In genomic region chr19:23263396-23263795, GRCh38 we compare ENCODE assay signal across 1 cellular context.
TF ChIP-seq lines count a peak whose summit lies in the region.

No MANE protein-coding gene starts in this region.

TF ChIP-seq in HepG2, 621 proteins besides CTCF, POLR2A, EP300 and RAD21:
- TF ChIP-seq HMGA1 (CRISPR knock-in tag; conservative IDR thresholded peaks at IDR 0.05) (no peak), PATZ1 (CRISPR knock-in tag; IDR thresholded peaks at IDR 0.05) (no peak), SOX13 (IDR thresholded peaks at IDR 0.05) (no peak), SOX13 (CRISPR knock-in tag; conservative IDR thresholded peaks at IDR 0.05 in 1 of 2, IDR thresholded peaks at IDR 0.05 in 1 of 2) (no peak), CREB1 (IDR thresholded peaks at IDR 0.05) (no peak), CREB1 (CRISPR knock-in tag; IDR thresholded peaks at IDR 0.05) (no peak), ZFP37 (CRISPR knock-in tag; IDR thresholded peaks at IDR 0.05; ENCODE audit: borderline replicate concordance) (no peak)
TF ChIP-seq in HepG2: peak in this region for 0.
